ENCODE assay signal across 24 cellular contexts in genomic region chr20:38979434-38979833, GRCh38. TPM values are rescaled to one million over a fixed set of nuclear protein-coding genes. Genes with fewer than 3 reads are reported as not detected.
DNase-seq lines count a peak whose midpoint lies in the region; ATAC-seq and TF ChIP-seq lines count a peak whose summit lies in the region.
"Had no signal": no experiment of that assay in that cellular context is flagged by ENCODE, and none has a peak within 500 bp of the region (broad histone marks: within the 10 kb centered on the region; RNA-seq: fewer than 3 reads in every experiment).

No MANE protein-coding gene starts in this region.

- no peak for TF ChIP-seq POLR2A in heart left ventricle (IDR thresholded peaks at IDR 0.05)
- no peak for TF ChIP-seq POLR2A in transverse colon (IDR thresholded peaks at IDR 0.05)

- H3F3A ChIP-seq in PC-3 (ENCODE audit: low read length, unreplicated experiment), result no peaks in the 10 kb centered on the region

- no peaks in the 10 kb centered on the region for H3K9me2 ChIP-seq in PC-3 (replicated peaks; ENCODE audit: low read length)

- CTCF ChIA-PET in PC-3 (lab: Charles Lee), result no interaction called here

- DNase-seq in heart left ventricle (no peak), Right ventricle myocardium inferior (ENCODE audit: missing footprints) (no peak), left ventricle myocardium superior (no peak), right cardiac atrium (no peak), transverse colon (no peak), PC-3 (no peak), inferior parietal cortex (ENCODE audit: extremely low spot score) (no peak)
- DNase-seq: 8988T; ACHN; AML-193; BE2C; CD4-positive, alpha-beta T cell; CD8-positive, alpha-beta memory T cell; DMS 273 treated with DMSO at 0.1 percent for 48 hours; DMS79; EL; GDM1; H9 had no signal

- in situ Hi-C loops in transverse colon (cut with MboI; ENCODE audit: low pct_ligation_motif_present in 1 of 4, low pct_unique_long_range_greater_than_20kb in 1 of 4, low sequenced_read_pairs in 3 of 4), result no loop called here

- H3K4me2 ChIP-seq in PC-3 (ENCODE audit: low read length), result no peak overlapping the region
- H3K4me2 ChIP-seq: A549; BLaER1 treated with 17β-estradiol and CSF1 and Interleukin-3, amounts not matched to agents 10 nM and 100 nM; GM23338 had no signal

- H3K36me3 ChIP-seq in heart left ventricle (peaks cover 0 to 44% (median 7%) of the 10 kb centered on the region in 9 donors), muscle layer of duodenum (ENCODE audit: control insufficient read depth in 1 of 2, insufficient read depth in 2 of 2, low read length in 2 of 2) (peaks cover 0 to 7% of the 10 kb centered on the region in 2 donors), transverse colon (peaks cover 0 to 5% (median 0%) of the 10 kb centered on the region in 4 donors), PC-3 (ENCODE audit: low read depth, low read length) (peaks cover 22% of the 10 kb centered on the region)

- TF ChIP-seq EP300 in transverse colon (IDR thresholded peaks at IDR 0.05; ENCODE audit: low read depth), result no peak

- no peaks in the 10 kb centered on the region for H3K9me3 ChIP-seq in heart left ventricle
- no peaks in the 10 kb centered on the region for H3K9me3 ChIP-seq in right cardiac atrium (ENCODE audit: control insufficient read depth, low read length)
- H3K9me3 ChIP-seq in muscle layer of duodenum (ENCODE audit: control insufficient read depth in 1 of 2, low read length in 2 of 2), result no peaks in the 10 kb centered on the region
- H3K9me3 ChIP-seq in transverse colon, result no peaks in the 10 kb centered on the region
- H3K9me3 ChIP-seq in PC-3 (ENCODE audit: low read length), result no peaks in the 10 kb centered on the region
- H3K9me3 ChIP-seq: A549; BE2C; BLaER1 treated with 17β-estradiol and CSF1 and Interleukin-3, amounts not matched to agents 10 nM and 100 nM had no signal

- TF ChIP-seq CTCF in heart left ventricle (IDR thresholded peaks at IDR 0.05), result no peak
- TF ChIP-seq CTCF in transverse colon (IDR thresholded peaks at IDR 0.05), result no peak
- TF ChIP-seq CTCF in PC-3 (conservative IDR thresholded peaks at IDR 0.05; ENCODE audit: low read depth, low read length), result no peak

- H4K20me1 ChIP-seq in PC-3 (ENCODE audit: low read length), result no peaks in the 10 kb centered on the region

- peaks cover 0 to 35% (median 4%) of the 10 kb centered on the region in 12 donors for H3K4me1 ChIP-seq in heart left ventricle
- no peaks in the 10 kb centered on the region for H3K4me1 ChIP-seq in right cardiac atrium (ENCODE audit: control insufficient read depth, insufficient read depth, low read length)
- H3K4me1 ChIP-seq in muscle layer of duodenum (ENCODE audit: control insufficient read depth in 1 of 2, insufficient read depth in 2 of 2, low read length in 2 of 2), result peaks cover 4 to 5% of the 10 kb centered on the region in 2 donors
- H3K4me1 ChIP-seq in transverse colon, result peaks cover 0 to 44% (median 12%) of the 10 kb centered on the region in 4 donors
- peaks cover 17% of the 10 kb centered on the region for H3K4me1 ChIP-seq in PC-3 (ENCODE audit: insufficient read depth, low read length)
- H3K4me1 ChIP-seq: A549, BE2C had no signal

- H3K27me3 ChIP-seq in heart left ventricle (no peaks in the 10 kb centered on the region), right cardiac atrium (ENCODE audit: control insufficient read depth, insufficient read depth) (no peaks in the 10 kb centered on the region), muscle layer of duodenum (ENCODE audit: low read depth, low read length) (no peaks in the 10 kb centered on the region), transverse colon (no peaks in the 10 kb centered on the region), PC-3 (ENCODE audit: low read length) (no peaks in the 10 kb centered on the region)
- H3K27me3 ChIP-seq: BE2C; BLaER1 treated with 17β-estradiol and CSF1 and Interleukin-3, amounts not matched to agents 10 nM and 100 nM had no signal

- peak; percentile 34 to 66 (median 58) for ATAC-seq in heart left ventricle
- ATAC-seq in Right ventricle myocardium inferior, result no peak
- peak; percentile 79 for ATAC-seq in left ventricle myocardium superior
- no peak for ATAC-seq in right cardiac atrium
- ATAC-seq in PC-3, result no peak
- ATAC-seq: A549, GM12878, GM23338, HCT116 had no signal

- intact Hi-C loops in heart left ventricle (cut with DNase I) (loop anchor here in 1 of 10 donors (5.0 kb wide), 1 partner anchor 52 kb away; the partner anchor contains the start of gene FAM83D), Right ventricle myocardium inferior (cut with DNase I) (no loop called here), left ventricle myocardium superior (cut with micrococcal nuclease) (no loop called here), right cardiac atrium (cut with DNase I) (no loop called here), transverse colon (cut with DNase I; ENCODE audit: low total_unique reads) (no loop called here), PC-3 (cut with micrococcal nuclease) (no loop called here)

- no peak overlapping the region for H2AFZ ChIP-seq in PC-3 (ENCODE audit: low read length)
- H2AFZ ChIP-seq: GM23338 had no signal

- H3K79me2 ChIP-seq in PC-3 (ENCODE audit: low read length), result peaks cover 12% of the 10 kb centered on the region; the same call in 1 of the 2 replicates

- peak overlapping the region in 11 of 12 donors; percentile 16 to 81 (median 40) for H3K27ac ChIP-seq in heart left ventricle
- H3K27ac ChIP-seq in right cardiac atrium (ENCODE audit: low read length), result no peak overlapping the region
- peak overlapping the region; percentile 55 for H3K27ac ChIP-seq in muscle layer of duodenum (ENCODE audit: low read length)
- peak overlapping the region in 3 of 4 donors; percentile 0 to 18 (median 3) for H3K27ac ChIP-seq in transverse colon
- H3K27ac ChIP-seq in PC-3 (ENCODE audit: low read length), result no peak overlapping the region
- H3K27ac ChIP-seq: A549; BLaER1 treated with 17β-estradiol and CSF1 and Interleukin-3, amounts not matched to agents 10 nM and 100 nM had no signal

- no peak overlapping the region for H3K9ac ChIP-seq in PC-3 (ENCODE audit: low read length)
- H3K9ac ChIP-seq: BLaER1 treated with 17β-estradiol and CSF1 and Interleukin-3, amounts not matched to agents 10 nM and 100 nM had no signal

- WGBS in heart left ventricle, 4 donors, result 50 to 66% (median 58%) methylated on average over 2 of the region's 2 CpGs
- WGBS in right cardiac atrium, result 62% methylated on average over 2 of the region's 2 CpGs
- WGBS in transverse colon (ENCODE audit: low coverage in 1 of 2), 2 donors, result 89 to 90% methylated on average over 2 of the region's 2 CpGs

- H3K4me3 ChIP-seq in heart left ventricle (no peak overlapping the region), right cardiac atrium (ENCODE audit: low read length) (no peak overlapping the region), muscle layer of duodenum (ENCODE audit: low read depth in 1 of 2, low read length in 2 of 2) (no peak overlapping the region), transverse colon (no peak overlapping the region), PC-3 (ENCODE audit: low read length) (no peak overlapping the region)
- H3K4me3 ChIP-seq: A549; BLaER1 treated with 17β-estradiol and CSF1 and Interleukin-3, amounts not matched to agents 10 nM and 100 nM; GM12878; GM23338 had no signal

- BruUV-seq in PC-3 (replicated peaks; lab: Mats Ljungman, UMichigan), result no TSS peak

- POLR2A ChIA-PET in PC-3 (lab: Charles Lee; ENCODE audit: unreplicated experiment), result interaction anchor here (0.8 kb wide), 1 partner anchor 17 kb away, joined by 7 read pairs; no protein-coding TSS in a partner anchor

RNA-seq across cellular contexts. Expression of gene DHX35, which starts 17.3 kb away (rescaled TPM):
- 10 to 100 TPM in 8 of 9 donors, 1 to 10 TPM in 1; 9.9 to 41.7 (median 11.2) TPM for total RNA-seq in heart left ventricle
- 1 to 10 TPM; 6.0 to 7.9 TPM for polyA plus RNA-seq in heart left ventricle
- total RNA-seq in Right ventricle myocardium inferior, result 11.0 TPM
- 15.4 TPM for total RNA-seq in left ventricle myocardium superior
- 10 to 100 TPM; 19.9 to 27.5 (median 21.3) TPM for total RNA-seq in right cardiac atrium
- 11.6 TPM for polyA plus RNA-seq in right cardiac atrium
- total RNA-seq in transverse colon, result 10 to 100 TPM; 15.5 to 75.9 (median 17.7) TPM
- 10.1 and 12.0 TPM in 2 replicates for total RNA-seq in PC-3 (2014; rRNA removed)

RNA-seq across cellular contexts. Expression of gene FAM83D, which starts 53.2 kb away (rescaled TPM):
- 1 to 10 TPM in 2 of 9 donors, under 1 TPM in 7; 0.11 to 4.7 (median 0.56) TPM for total RNA-seq in heart left ventricle
- 1 to 10 TPM in 1 of 2 donors, not detected in 1; 1.3 TPM for polyA plus RNA-seq in heart left ventricle
- total RNA-seq in Right ventricle myocardium inferior, result 0.49 TPM
- total RNA-seq in left ventricle myocardium superior, result 0.20 TPM
- total RNA-seq in right cardiac atrium, result under 1 TPM; 0.62 to 0.95 (median 0.78) TPM
- 0.63 TPM for polyA plus RNA-seq in right cardiac atrium
- total RNA-seq in transverse colon, result 10 to 100 TPM in 3 of 4 donors, 1 to 10 TPM in 1; 7.2 to 42.3 (median 19.6) TPM
- total RNA-seq in PC-3 (2014; rRNA removed), result 69.6 and 81.4 TPM in 2 replicates

Comparison
In these comparisons a context has a peak if more than half of its experiments do, and no peak if none do; other contexts are left out.
1. ATAC-seq: peak in heart left ventricle (4 of 4) and left ventricle myocardium superior (single experiment); none in Right ventricle myocardium inferior (single experiment), right cardiac atrium (0 of 2) and PC-3 (single experiment).
2. H3K27ac ChIP-seq: peak in heart left ventricle (11 of 12), muscle layer of duodenum (single experiment) and transverse colon (3 of 4); none in right cardiac atrium (single experiment) and PC-3 (single experiment).